8 cellular contexts compared by ENCODE assay signal in genomic region chr2:182715896-182716664, GRCh38. TPM values are rescaled to one million over a fixed set of nuclear protein-coding genes. Genes with fewer than 3 reads are reported as not detected.
A peak's percentile ranks its signal among the peaks of the same experiment; 100 is the strongest.
DNase-seq lines count a peak whose midpoint lies in the region; ATAC-seq lines count a peak whose summit lies in the region.

Gene DNAJC10, plus strand, starts transcription at chr2:182716257. Its CDS starts 1,830 bp downstream, at chr2:182718087.

- no peaks in the 10 kb centered on the region for H3K9me3 Mint-ChIP-seq in activated CD4-positive, alpha-beta T cell treated with anti-CD3 and anti-CD28 coated beads for 36 hours (ENCODE audit: low read depth)

- POLR2A ChIA-PET in activated CD4-positive, alpha-beta T cell treated with anti-CD3 and anti-CD28 coated beads for 36 hours (lab: Charles Lee), result no interaction called here

- no peak within 1 kb of the TSS for H3K4me3 Mint-ChIP-seq in activated CD4-positive, alpha-beta T cell treated with anti-CD3 and anti-CD28 coated beads for 36 hours

- H3K4me1 Mint-ChIP-seq in activated CD4-positive, alpha-beta T cell treated with anti-CD3 and anti-CD28 coated beads for 36 hours, result peaks cover 3% of the 10 kb centered on the region

- H3K27ac ChIP-seq in cingulate gyrus (ENCODE audit: low read depth, low read length), result peak within 1 kb of the TSS; percentile 80
- H3K27ac ChIP-seq in layer of hippocampus (ENCODE audit: low read depth, low read length), result peak within 1 kb of the TSS; percentile 77

- no peak within 1 kb of the TSS for H3K27ac Mint-ChIP-seq in activated CD4-positive, alpha-beta T cell treated with anti-CD3 and anti-CD28 coated beads for 36 hours

- peaks cover under 1% of the 10 kb centered on the region for H3K27me3 Mint-ChIP-seq in activated CD4-positive, alpha-beta T cell treated with anti-CD3 and anti-CD28 coated beads for 36 hours

- H3K36me3 Mint-ChIP-seq in activated CD4-positive, alpha-beta T cell treated with anti-CD3 and anti-CD28 coated beads for 36 hours (ENCODE audit: low read depth), result peaks cover 4% of the 10 kb centered on the region

- DNase-seq in AML-193 (lab: John Stamatoyannopoulos, UW), result peak; percentile 76 to 79
- peak; percentile 82 to 96 for DNase-seq in NCI-H446 (lab: John Stamatoyannopoulos, UW)
- peak; percentile 91 for DNase-seq in activated CD4-positive, alpha-beta T cell treated with anti-CD3 and anti-CD28 coated beads for 36 hours
- DNase-seq in stimulated activated CD4-positive, alpha-beta T cell treated with anti-CD3 and anti-CD28 coated beads, Interleukin-1b, Interleukin-23, amount 100 ng/mL, for 4 hours (ENCODE audit: low read depth in 2 of 2), result peak; percentile 81 to 85

- CTCF ChIA-PET in activated CD4-positive, alpha-beta T cell treated with anti-CD3 and anti-CD28 coated beads for 36 hours (lab: Charles Lee), result interaction anchor here (0.8 to 1.6 kb wide), 4 partner anchors 8 to 154 kb away, joined by 3 to 7 read pairs (median 4); no protein-coding TSS in a partner anchor

- no peaks in the 10 kb centered on the region for H3K27me3 ChIP-seq in layer of hippocampus (ENCODE audit: control insufficient read depth, insufficient read depth, low read length)

- ATAC-seq in GM19025 (IDR thresholded peaks at IDR 0.05; ENCODE audit: low read depth, unreplicated experiment) (peak; percentile 89), HG03280 (IDR thresholded peaks at IDR 0.05; ENCODE audit: unreplicated experiment) (peak; percentile 83)
- peak; percentile 92 for ATAC-seq in activated CD4-positive, alpha-beta T cell treated with anti-CD3 and anti-CD28 coated beads for 36 hours

- intact Hi-C loops in activated CD4-positive, alpha-beta T cell treated with anti-CD3 and anti-CD28 coated beads for 36 hours (cut with DNase I, micrococcal nuclease), result loop anchor here (1.0 to 5.0 kb wide), 8 partner anchors 49 to 1734 kb away; partner anchors contain the start of genes NCKAP1 (in 2 of the 2), NUP35 (in 2 of the 2), DUSP19 (in 1 of the 2) and ITPRID2 (in 1 of the 2)

RNA-seq across cellular contexts. Expression of gene DNAJC10, which starts in this region (rescaled TPM):
- total RNA-seq in activated CD4-positive, alpha-beta T cell treated with anti-CD3 and anti-CD28 coated beads for 36 hours, result 10 to 100 TPM; 41.7 to 48.9 TPM

Comparison
In these comparisons a context has a peak if more than half of its experiments do, and no peak if none do; other contexts are left out.
1. Peak in every context shown above with its lines: DNase-seq, ATAC-seq and H3K27ac ChIP-seq.